ENCODE assay signal across 29 cellular contexts in the genomic region with DNA sequence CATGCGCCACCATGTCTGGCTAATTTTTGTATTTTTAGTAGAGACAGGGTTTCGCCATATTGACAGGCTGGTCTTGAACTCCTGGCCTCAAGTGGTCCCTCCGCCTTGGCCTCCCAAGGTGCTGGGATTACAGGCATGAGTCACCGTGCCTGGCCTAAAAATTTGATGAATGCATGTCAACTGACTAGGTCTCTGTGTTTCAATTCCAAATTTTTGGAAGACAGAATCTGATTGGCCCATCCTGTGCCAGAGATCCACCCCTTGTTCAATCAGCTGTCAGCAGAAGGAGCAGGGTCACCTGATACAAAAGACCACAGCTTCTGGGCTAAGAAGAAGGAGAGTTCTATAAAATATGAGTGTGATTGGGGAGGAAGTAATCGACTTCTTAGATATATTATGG. TPM values are rescaled to one million over a fixed set of nuclear protein-coding genes. Genes with fewer than 3 reads are reported as not detected.
"Had no signal": no experiment of that assay in that cellular context is flagged by ENCODE, and none has a peak within 500 bp of the region (broad histone marks: within the 10 kb centered on the region; RNA-seq: fewer than 3 reads in every experiment).

No MANE protein-coding gene starts in this region.

- DNase-seq: effector memory CD4-positive, alpha-beta T cell; erythroblast; esophagus squamous epithelium; gastrocnemius medialis; head of caudate nucleus; left cardiac atrium; left lung; mesenchymal stem cell; mucosa of descending colon; naive B cell; stimulated activated CD4-positive, alpha-beta T cell treated with anti-CD3 and anti-CD28 coated beads, Interleukin-2, amount 100 ng/mL, for 24 hours; stimulated activated CD4-positive, alpha-beta T cell treated with anti-CD3 and anti-CD28 coated beads, Interleukin-4, amount 100 ng/mL, for 24 hours; stimulated activated naive CD4-positive, alpha-beta T cell treated with Interleukin-2 at 50 U/mL for 16 hours; stomach; thyroid gland; trophoblast cell had no signal

- H3K9me3 ChIP-seq: esophagus squamous epithelium, gastrocnemius medialis, mucosa of descending colon, neutrophil, thyroid gland, vagina had no signal

- FAIRE-seq: colon, endometrium had no signal

- H3K36me3 ChIP-seq: esophagus squamous epithelium, gastrocnemius medialis, left lung, neutrophil, right atrium auricular region, stomach, thyroid gland, vagina had no signal

- H3K4me1 ChIP-seq: left lung, parathyroid adenoma, thyroid gland had no signal

- H3K79me2 ChIP-seq: parathyroid adenoma had no signal

- H2AFZ ChIP-seq: parathyroid adenoma had no signal

- H3K27ac Mint-ChIP-seq: mesothelial cell of epicardium; natural killer cell treated with Interleukin-12 subunit alpha and Interleukin-12 subunit beta and Interleukin-15 and Interleukin-18, amount 100 ng/mL, for 72 hours; progenitor cell of endocrine pancreas; stimulated activated effector memory CD8-positive, alpha-beta T cell treated with anti-CD3 and anti-CD28 coated beads, Interleukin-12 subunit alpha, Interleukin-12 subunit beta, amount 100 ng/mL, for 72 hours had no signal

- H3K27ac ChIP-seq: esophagus squamous epithelium, gastrocnemius medialis, left lung, neutrophil, parathyroid adenoma, right atrium auricular region, stomach, thyroid gland, vagina had no signal

- H3K4me3 Mint-ChIP-seq: mesothelial cell of epicardium; naive B cell; natural killer cell treated with Interleukin-12 subunit alpha and Interleukin-12 subunit beta and Interleukin-15 and Interleukin-18, amount 100 ng/mL, for 72 hours; neural crest cell; stimulated activated effector memory CD8-positive, alpha-beta T cell treated with anti-CD3 and anti-CD28 coated beads, Interleukin-12 subunit alpha, Interleukin-12 subunit beta, amount 100 ng/mL, for 72 hours had no signal

- H3K27me3 ChIP-seq: esophagus squamous epithelium, gastrocnemius medialis, left lung, right atrium auricular region, stomach, thyroid gland, vagina had no signal

- H3K4me1 Mint-ChIP-seq: naive B cell; neural crest cell; stimulated activated effector memory CD8-positive, alpha-beta T cell treated with anti-CD3 and anti-CD28 coated beads, Interleukin-12 subunit alpha, Interleukin-12 subunit beta, amount 100 ng/mL, for 72 hours had no signal

- ATAC-seq: gastrocnemius medialis; left cardiac atrium; left lung; mucosa of descending colon; natural killer cell treated with Interleukin-12 subunit alpha and Interleukin-12 subunit beta and Interleukin-15 and Interleukin-18, amount 100 ng/mL, for 72 hours; sciatic nerve; stimulated activated effector memory CD8-positive, alpha-beta T cell treated with anti-CD3 and anti-CD28 coated beads, Interleukin-12 subunit alpha, Interleukin-12 subunit beta, amount 100 ng/mL, for 72 hours had no signal

- H3K9ac ChIP-seq: parathyroid adenoma had no signal

- H3K36me3 Mint-ChIP-seq: naive B cell; natural killer cell treated with Interleukin-12 subunit alpha and Interleukin-12 subunit beta and Interleukin-15 and Interleukin-18, amount 100 ng/mL, for 72 hours; stimulated activated effector memory CD8-positive, alpha-beta T cell treated with anti-CD3 and anti-CD28 coated beads, Interleukin-12 subunit alpha, Interleukin-12 subunit beta, amount 100 ng/mL, for 72 hours had no signal

- H3K9me3 Mint-ChIP-seq: natural killer cell treated with Interleukin-12 subunit alpha and Interleukin-12 subunit beta and Interleukin-15 and Interleukin-18, amount 100 ng/mL, for 72 hours had no signal

- H3K27me3 Mint-ChIP-seq: progenitor cell of endocrine pancreas had no signal

- H3K4me3 ChIP-seq: esophagus squamous epithelium, gastrocnemius medialis, left lung, mucosa of descending colon, right atrium auricular region, stomach, thyroid gland, vagina had no signal

RNA-seq across cellular contexts. Expression of a gene that starts 43.5 kb away (rescaled TPM):
- total RNA-seq: lung microvascular endothelial cell, progenitor cell of endocrine pancreas had no signal
